ENCODE assay signal across 10 cellular contexts in the genomic region with DNA sequence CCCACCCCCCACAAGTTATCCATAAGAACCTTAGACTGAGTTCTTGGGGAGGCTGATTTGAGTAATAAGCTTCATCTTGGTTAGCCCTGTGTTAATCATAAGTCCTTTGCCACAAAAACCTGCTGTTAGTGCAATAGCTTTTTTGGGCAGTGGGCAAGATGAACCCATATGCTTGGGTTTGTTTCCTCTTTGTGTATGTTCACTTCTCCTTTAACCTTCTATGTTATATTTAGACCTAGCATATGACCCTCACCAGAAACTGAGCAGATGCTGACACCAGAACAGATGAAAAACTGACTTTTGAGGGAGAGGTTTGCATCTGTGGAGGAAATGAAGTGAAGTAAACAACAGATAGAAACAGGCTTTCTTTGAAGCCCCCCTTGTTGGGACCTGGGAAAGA.
A peak's percentile ranks its signal among the peaks of the same experiment; 100 is the strongest.
DNase-seq lines count a peak whose midpoint lies in the region; ATAC-seq and TF ChIP-seq lines count a peak whose summit lies in the region.
"Had no signal": no experiment of that assay in that cellular context is flagged by ENCODE, and none has a peak within 500 bp of the region (broad histone marks: within the 10 kb centered on the region; RNA-seq: fewer than 3 reads in every experiment).

No MANE protein-coding gene starts in this region.

- H3K27me3 ChIP-seq in spleen (replicated peaks in 1 of 7) (no peaks in the 10 kb centered on the region), BE2C (no peaks in the 10 kb centered on the region)

- H3K4me3 ChIP-seq in spleen (no peak overlapping the region), BE2C (ENCODE audit: low read depth, low read length) (no peak overlapping the region)
- H3K4me3 ChIP-seq: SK-N-MC had no signal

- TF ChIP-seq CTCF in spleen (IDR thresholded peaks at IDR 0.05 in 8 of 11, conservative IDR thresholded peaks at IDR 0.05 in 3 of 11) (no peak), BE2C (IDR thresholded peaks at IDR 0.05; ENCODE audit: low read depth, low read length) (no peak)

- H3K4me1 ChIP-seq in spleen (peaks cover 0 to 40% (median 1%) of the 10 kb centered on the region in 6 donors), BE2C (no peaks in the 10 kb centered on the region)

- peak overlapping the region; percentile 38 to 85 (median 72) for H3K27ac ChIP-seq in spleen
- H3K27ac ChIP-seq: SK-N-MC had no signal

- intact Hi-C loops in spleen (cut with DNase I; ENCODE audit: low total_unique reads), result no loop called here

- TF ChIP-seq POLR2A in spleen (IDR thresholded peaks at IDR 0.05), result no peak

- DNase-seq in NAMALWA (ENCODE audit: low spot score), result peak; percentile 92
- no peak for DNase-seq in spleen
- no peak for DNase-seq in BE2C
- DNase-seq in OCI-M1 (lab: John Stamatoyannopoulos, UW), result no peak
- DNase-seq in activated CD4-positive, alpha-beta T cell treated with anti-CD3 and anti-CD28 coated beads, Interleukin-2, amount 50 U/mL, for 1 hour, result no peak
- no peak for DNase-seq in NCI-H748 (lab: John Stamatoyannopoulos, UW; ENCODE audit: unreplicated experiment)
- DNase-seq: mesendoderm had no signal

- no peaks in the 10 kb centered on the region for H3K36me3 ChIP-seq in spleen
- H3K36me3 ChIP-seq in BE2C, result no peaks in the 10 kb centered on the region

- ATAC-seq in GM19025 (IDR thresholded peaks at IDR 0.05; ENCODE audit: low read depth, unreplicated experiment) (peak; percentile 67), HG02852 (IDR thresholded peaks at IDR 0.05; ENCODE audit: unreplicated experiment) (peak; percentile 76)

- H3K9me3 ChIP-seq in spleen (no peaks in the 10 kb centered on the region), BE2C (no peaks in the 10 kb centered on the region)
